15 cellular contexts compared by ENCODE assay signal in the genomic region with DNA sequence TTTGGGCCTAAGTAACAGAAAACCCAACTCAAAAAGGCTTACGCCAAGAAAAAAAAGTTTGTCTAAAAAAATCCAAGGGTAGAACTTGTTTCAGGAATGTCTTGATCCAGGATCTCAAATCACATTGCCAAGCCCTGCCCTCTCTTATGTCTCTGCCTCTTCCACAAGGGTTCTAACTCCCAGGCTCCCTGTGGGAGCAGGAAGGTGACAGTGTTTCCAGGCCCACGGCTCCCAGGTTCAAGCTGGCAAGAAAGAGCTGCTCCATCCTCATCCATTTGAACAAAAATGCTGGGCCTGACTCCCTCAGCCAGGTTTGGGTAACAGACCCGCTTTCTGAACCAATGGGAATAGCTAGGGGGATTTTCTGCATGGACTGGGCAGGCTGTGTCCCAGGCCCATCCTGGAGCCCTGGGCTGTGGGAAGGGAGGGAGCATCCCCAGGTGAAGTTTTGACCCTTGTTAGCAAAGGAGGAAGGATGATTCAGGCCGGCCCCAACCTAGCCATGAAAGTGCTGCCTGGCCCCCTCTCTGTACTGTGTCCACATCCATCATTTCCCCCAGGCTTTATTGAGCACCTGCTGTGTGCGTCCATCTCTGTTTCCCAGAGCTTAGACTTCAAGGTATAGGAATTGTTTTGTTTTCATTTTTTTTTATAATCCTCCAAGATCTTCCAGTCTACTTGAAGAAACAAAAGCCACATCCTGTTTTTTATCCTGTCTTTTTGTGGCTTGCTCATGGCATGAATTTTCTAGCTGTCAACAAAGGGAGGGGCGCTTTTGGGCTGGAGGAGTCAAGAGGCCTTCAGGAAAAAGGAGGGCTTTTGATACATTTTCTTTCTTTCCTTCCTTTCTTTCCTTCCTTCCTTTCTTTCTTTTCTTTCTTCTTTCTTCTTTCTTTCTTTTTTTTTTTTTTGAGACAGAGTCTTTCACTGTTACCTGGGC.
A peak's percentile ranks its signal among the peaks of the same experiment; 100 is the strongest.
DNase-seq lines count a peak whose midpoint lies in the region; ATAC-seq and TF ChIP-seq lines count a peak whose summit lies in the region.
"Had no signal": no experiment of that assay in that cellular context is flagged by ENCODE, and none has a peak within 500 bp of the region (broad histone marks: within the 10 kb centered on the region; RNA-seq: fewer than 3 reads in every experiment).

No MANE protein-coding gene starts in this region.

- no peak for ATAC-seq in GM19328 (IDR thresholded peaks at IDR 0.05; ENCODE audit: unreplicated experiment)
- ATAC-seq: stimulated activated naive CD8-positive, alpha-beta T cell treated with anti-CD3 and anti-CD28 coated beads, Interleukin-15, Interleukin-2, amounts not matched to agents 100 U/mL and 50 U/mL, for 24 hours had no signal

- no peak for TF ChIP-seq POLR2A in suprapubic skin (IDR thresholded peaks at IDR 0.05)

- H3K4me1 ChIP-seq in suprapubic skin: peaks cover 18% of the 10 kb centered on the region

- 73% methylated on average over 6 of the region's 6 CpGs for WGBS in suprapubic skin

- TF ChIP-seq CTCF in foreskin fibroblast (IDR thresholded peaks at IDR 0.05; ENCODE audit: low read depth, low read length) (no peak), suprapubic skin (IDR thresholded peaks at IDR 0.05) (no peak)

- peak overlapping the region; percentile 70 for H3K27ac ChIP-seq in suprapubic skin
- H3K27ac ChIP-seq: lower lobe of right lung, ovary had no signal

- no peak overlapping the region for H3K4me3 ChIP-seq in foreskin fibroblast (ENCODE audit: low read depth in 1 of 2, low read length in 2 of 2)
- H3K4me3 ChIP-seq in suprapubic skin: no peak overlapping the region
- H3K4me3 ChIP-seq: lower lobe of right lung, ovary had no signal

- H3K9me3 ChIP-seq in suprapubic skin: no peaks in the 10 kb centered on the region
- H3K9me3 ChIP-seq: lower lobe of right lung, ovary had no signal

- DNase-seq in H4 (ENCODE audit: low spot score) (peak; percentile 57), SW480 (ENCODE audit: low spot score) (peak; percentile 57), foreskin fibroblast (peak; percentile 59 to 66), suprapubic skin (ENCODE audit: low spot score in 2 of 2) (no peak), NCI-H2081 (lab: John Stamatoyannopoulos, UW) (no peak), HK-2 (ENCODE audit: unreplicated experiment) (no peak)
- no peak for DNase-seq in stimulated activated CD4-positive, alpha-beta T cell treated with anti-CD3 and anti-CD28 coated beads, Interleukin-4, amount 100 ng/mL, for 1 hour
- DNase-seq: effector CD8-positive, alpha-beta T cell; hypothalamus; lower lobe of right lung; ovary; RPMI8226; stimulated activated CD4-positive, alpha-beta T cell treated with anti-CD3 and anti-CD28 coated beads, Interleukin-1b, Interleukin-23, amount 100 ng/mL, for 48 hours; stimulated activated naive CD8-positive, alpha-beta T cell treated with anti-CD3 and anti-CD28 coated beads, Interleukin-15, Interleukin-2, amounts not matched to agents 100 U/mL and 50 U/mL, for 24 hours had no signal

- no peaks in the 10 kb centered on the region for H3K27me3 ChIP-seq in suprapubic skin
- H3K27me3 ChIP-seq: ovary had no signal

- TF ChIP-seq EP300 in suprapubic skin (IDR thresholded peaks at IDR 0.05): no peak

- H3K36me3 ChIP-seq in suprapubic skin: no peaks in the 10 kb centered on the region
- H3K36me3 ChIP-seq: lower lobe of right lung, ovary had no signal

Comparison
In these comparisons a context has a peak if more than half of its experiments do, and no peak if none do; other contexts are left out.
1. DNase-seq: peak in H4 (single experiment), SW480 (single experiment) and foreskin fibroblast (2 of 2); none in suprapubic skin (0 of 2), stimulated activated CD4-positive, alpha-beta T cell treated with anti-CD3 and anti-CD28 coated beads, Interleukin-4, amount 100 ng/mL, for 1 hour (single experiment), NCI-H2081 (0 of 2) and HK-2 (single experiment).